ENCODE assay signal across 9 cellular contexts in the genomic region with DNA sequence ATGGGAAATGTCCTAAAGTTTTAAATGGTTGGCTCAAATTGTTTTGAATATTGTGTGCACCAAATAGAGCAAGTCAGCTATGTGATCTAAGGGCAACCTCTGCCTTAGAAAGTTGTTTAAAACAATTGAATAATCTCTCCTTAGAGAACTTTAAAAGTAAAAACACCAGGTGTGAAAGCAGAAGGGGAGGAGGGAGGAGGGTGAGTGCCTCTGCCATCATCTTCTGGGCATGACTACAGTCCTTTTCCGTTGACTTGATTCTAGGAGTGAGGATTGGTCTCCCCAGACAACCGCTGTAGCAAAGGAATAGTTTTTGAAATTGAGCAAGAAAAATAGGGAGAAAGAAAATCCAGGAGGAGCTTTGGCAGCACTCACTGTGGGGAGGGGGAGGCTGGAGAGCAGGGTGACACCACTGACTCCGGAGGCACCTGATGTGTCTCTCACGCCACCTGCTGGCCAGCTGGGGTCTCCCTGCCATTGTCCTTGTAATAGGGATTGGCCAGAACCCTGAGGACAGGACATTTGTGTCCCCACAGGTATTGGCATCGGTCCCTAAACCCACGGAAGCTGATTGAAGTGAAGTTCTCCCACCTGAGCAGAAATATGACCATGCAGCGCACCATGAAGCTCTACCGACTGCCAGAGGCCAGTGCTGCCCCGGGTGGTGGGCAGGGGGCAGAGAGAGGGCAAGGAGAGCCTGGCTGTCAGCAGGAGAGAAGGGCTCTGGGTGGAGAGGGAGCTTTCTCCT.
A peak's percentile ranks its signal among the peaks of the same experiment; 100 is the strongest.
DNase-seq lines count a peak whose midpoint lies in the region; ATAC-seq and TF ChIP-seq lines count a peak whose summit lies in the region.
"Had no signal": no experiment of that assay in that cellular context is flagged by ENCODE, and none has a peak within 500 bp of the region (broad histone marks: within the 10 kb centered on the region; RNA-seq: fewer than 3 reads in every experiment).

No MANE protein-coding gene starts in this region.

- in situ Hi-C loops in GM13976 (cut with MboI; ENCODE audit: low sequenced_read_pairs, unreplicated experiment) (no loop called here), brain microvascular endothelial cell (cut with HindIII; ENCODE audit: low pct_ligation_motif_present, low sequenced_read_pairs) (no loop called here)

- H3K27me3 ChIP-seq in brain microvascular endothelial cell (replicated peaks), result no peaks in the 10 kb centered on the region

- H3K36me3 ChIP-seq in brain microvascular endothelial cell (replicated peaks), result peaks cover 82% of the 10 kb centered on the region

- DNase-seq in GM13976 (ENCODE audit: low spot score) (peak; percentile 90), NCI-H2107 treated with DMSO at 0.1 percent for 48 hours (lab: John Stamatoyannopoulos, UW; ENCODE audit: unreplicated experiment) (peak; percentile 26), brain microvascular endothelial cell (peak; percentile 60), iPS-NIHi11 (ENCODE audit: low spot score) (peak; percentile 97)
- peak; percentile 71 for DNase-seq in stimulated activated CD4-positive, alpha-beta T cell treated with anti-CD3 and anti-CD28 coated beads, Interleukin-12 subunit alpha, Interleukin-12 subunit beta, amount 100 ng/mL, for 4 hours

- H3K4me3 ChIP-seq in WI38 (ENCODE audit: low read depth, low read length) (no peak overlapping the region), brain microvascular endothelial cell (ENCODE audit: low read depth, low read length) (no peak overlapping the region)
- H3K4me3 ChIP-seq: skin epidermis had no signal

- no peak overlapping the region for H3K27ac ChIP-seq in brain microvascular endothelial cell

- TF ChIP-seq CTCF in GM13976 (IDR thresholded peaks at IDR 0.05; ENCODE audit: borderline replicate concordance, control extremely low read depth, extremely low read depth, insufficient read depth, missing control alignments) (peak; percentile 86), WI38 (IDR thresholded peaks at IDR 0.05; ENCODE audit: low read depth, low read length) (peak; percentile 84), brain microvascular endothelial cell (IDR thresholded peaks at IDR 0.05; ENCODE audit: low read depth, low read length, missing control alignments) (peak; percentile 92)

- ATAC-seq in GM21723 (IDR thresholded peaks at IDR 0.05; ENCODE audit: unreplicated experiment), result no peak
- no peak for ATAC-seq in HG03378 (IDR thresholded peaks at IDR 0.05; ENCODE audit: unreplicated experiment)

Comparison
In these comparisons a context has a peak if more than half of its experiments do, and no peak if none do; other contexts are left out.
1. DNase-seq: peak in every context shown above with its lines; median percentile 97 in iPS-NIHi11; 90 in GM13976; 71 in stimulated activated CD4-positive, alpha-beta T cell treated with anti-CD3 and anti-CD28 coated beads, Interleukin-12 subunit alpha, Interleukin-12 subunit beta, amount 100 ng/mL, for 4 hours; 60 in brain microvascular endothelial cell; 26 in NCI-H2107 treated with DMSO at 0.1 percent for 48 hours.